In genomic region chr17:75404739-75405364, GRCh38 we compare ENCODE assay signal across 8 cellular contexts. TPM values are rescaled to one million over a fixed set of nuclear protein-coding genes. Genes with fewer than 3 reads are reported as not detected.
A peak's percentile ranks its signal among the peaks of the same experiment; 100 is the strongest.
DNase-seq lines count a peak whose midpoint lies in the region; ATAC-seq and TF ChIP-seq lines count a peak whose summit lies in the region.

No MANE protein-coding gene starts in this region.

- no peaks in the 10 kb centered on the region for H3K9me3 Mint-ChIP-seq in activated CD4-positive, alpha-beta T cell treated with anti-CD3 and anti-CD28 coated beads, Interleukin-2, amount 10 ng/mL, durations not matched to agents 24 days and 14 days

- H3K36me3 Mint-ChIP-seq in activated CD4-positive, alpha-beta T cell treated with anti-CD3 and anti-CD28 coated beads, Interleukin-2, amount 10 ng/mL, durations not matched to agents 24 days and 14 days (ENCODE audit: low read depth), result peaks cover 16% of the 10 kb centered on the region

- ATAC-seq in HG02571 (IDR thresholded peaks at IDR 0.05; ENCODE audit: unreplicated experiment), result peak; percentile 9
- peak; percentile 19 for ATAC-seq in lung (ENCODE audit: insufficient read depth, low FRiP score)

- DNase-seq in GM06990 (ENCODE audit: extremely low read depth, insufficient read length) (peak; percentile 60), NCI-H146 (lab: John Stamatoyannopoulos, UW) (peak; percentile 41), dermis blood vessel endothelial cell (peak; percentile 59), lung (ENCODE audit: low spot score) (peak; percentile 44), SKM-1 (lab: John Stamatoyannopoulos, UW; ENCODE audit: unreplicated experiment) (no peak)
- peak; percentile 86 for DNase-seq in activated CD4-positive, alpha-beta T cell treated with anti-CD3 and anti-CD28 coated beads, Interleukin-2, amount 10 ng/mL, durations not matched to agents 24 days and 14 days
- DNase-seq in stimulated activated CD8-positive, alpha-beta memory T cell treated with anti-CD3 and anti-CD28 coated beads, Interleukin-15, amount 100 ng/mL, for 4 hours (ENCODE audit: low read depth in 2 of 2), result peak; percentile 24 to 27

- no peak for TF ChIP-seq CTCF in GM06990 (IDR thresholded peaks at IDR 0.05; ENCODE audit: insufficient read depth, low read length, poor library complexity, severe bottlenecking)
- TF ChIP-seq CTCF in lung (IDR thresholded peaks at IDR 0.05; ENCODE audit: control extremely low read depth, extremely low read depth), result no peak

- peaks cover 0 to 4% of the 10 kb centered on the region in 2 donors for H3K4me1 ChIP-seq in lung (ENCODE audit: control insufficient read depth in 2 of 2, insufficient read depth in 2 of 2, low read length in 2 of 2)

- H3K27ac ChIP-seq in lung (ENCODE audit: low read depth in 1 of 2, low read length in 1 of 2), result peak overlapping the region; percentile 92 to 98

- H3K27me3 Mint-ChIP-seq in activated CD4-positive, alpha-beta T cell treated with anti-CD3 and anti-CD28 coated beads, Interleukin-2, amount 10 ng/mL, durations not matched to agents 24 days and 14 days, result no peaks in the 10 kb centered on the region

- H3K4me3 ChIP-seq in GM06990 (replicated peaks; ENCODE audit: low read depth, low read length) (peak overlapping the region; percentile 99), lung (peak overlapping the region; percentile 99)

- H3K4me3 Mint-ChIP-seq in activated CD4-positive, alpha-beta T cell treated with anti-CD3 and anti-CD28 coated beads, Interleukin-2, amount 10 ng/mL, durations not matched to agents 24 days and 14 days, result peak overlapping the region; percentile 94

- H3K27me3 ChIP-seq in GM06990 (replicated peaks; ENCODE audit: control insufficient read depth, insufficient read depth, low read length), result no peaks in the 10 kb centered on the region
- no peaks in the 10 kb centered on the region for H3K27me3 ChIP-seq in lung (ENCODE audit: control insufficient read depth, insufficient read depth)

- peaks cover 36% of the 10 kb centered on the region for H3K4me1 Mint-ChIP-seq in activated CD4-positive, alpha-beta T cell treated with anti-CD3 and anti-CD28 coated beads, Interleukin-2, amount 10 ng/mL, durations not matched to agents 24 days and 14 days

- 0% methylated on average over 36 to 37 of the region's 37 CpGs for WGBS in lung, 2 donors

- H3K9me3 ChIP-seq in lung (ENCODE audit: control insufficient read depth in 2 of 2, insufficient read depth in 1 of 2, low read length in 1 of 2), result no peaks in the 10 kb centered on the region

- H3K27ac Mint-ChIP-seq in activated CD4-positive, alpha-beta T cell treated with anti-CD3 and anti-CD28 coated beads, Interleukin-2, amount 10 ng/mL, durations not matched to agents 24 days and 14 days, result peak overlapping the region; percentile 94

- H3K36me3 ChIP-seq in GM06990 (ENCODE audit: control insufficient read depth, insufficient read depth, low read length) (peaks cover 2% of the 10 kb centered on the region), lung (ENCODE audit: control insufficient read depth in 2 of 2, insufficient read depth in 2 of 2, low read length in 2 of 2) (no peaks in the 10 kb centered on the region)

- intact Hi-C loops in activated CD4-positive, alpha-beta T cell treated with anti-CD3 and anti-CD28 coated beads, Interleukin-2, amount 10 ng/mL, durations not matched to agents 24 days and 14 days (cut with micrococcal nuclease), result loop anchor here (1.0 to 5.0 kb wide), 7 partner anchors 12 to 135 kb away; partner anchors contain the start of gene SLC25A19

RNA-seq across cellular contexts. Expression of gene GRB2, which starts 0.6 kb away (rescaled TPM):
- 172 and 182 TPM in 2 replicates for total RNA-seq in activated CD4-positive, alpha-beta T cell treated with anti-CD3 and anti-CD28 coated beads, Interleukin-2, amount 10 ng/mL, durations not matched to agents 24 days and 14 days
- total RNA-seq in dermis blood vessel endothelial cell, result 91.2 and 124 TPM in 2 replicates
- 100 to 1,000 TPM in 1 of 2 donors, 10 to 100 TPM in 1; 77.1 to 151 TPM for total RNA-seq in lung
- polyA plus RNA-seq in lung, result 100 to 1,000 TPM in 1 of 2 donors, 10 to 100 TPM in 1; 51.0 to 198 TPM

RNA-seq across cellular contexts. Expression of gene TMEM94, which starts 51.6 kb away (rescaled TPM):
- total RNA-seq in activated CD4-positive, alpha-beta T cell treated with anti-CD3 and anti-CD28 coated beads, Interleukin-2, amount 10 ng/mL, durations not matched to agents 24 days and 14 days, result 68.9 and 69.5 TPM in 2 replicates
- total RNA-seq in dermis blood vessel endothelial cell (50.4 and 70.6 TPM in 2 replicates), lung (10 to 100 TPM; 60.2 to 82.3 TPM)
- 10 to 100 TPM; 40.0 to 46.4 TPM for polyA plus RNA-seq in lung
